ENCODE assay signal across 8 cellular contexts in the genomic region with DNA sequence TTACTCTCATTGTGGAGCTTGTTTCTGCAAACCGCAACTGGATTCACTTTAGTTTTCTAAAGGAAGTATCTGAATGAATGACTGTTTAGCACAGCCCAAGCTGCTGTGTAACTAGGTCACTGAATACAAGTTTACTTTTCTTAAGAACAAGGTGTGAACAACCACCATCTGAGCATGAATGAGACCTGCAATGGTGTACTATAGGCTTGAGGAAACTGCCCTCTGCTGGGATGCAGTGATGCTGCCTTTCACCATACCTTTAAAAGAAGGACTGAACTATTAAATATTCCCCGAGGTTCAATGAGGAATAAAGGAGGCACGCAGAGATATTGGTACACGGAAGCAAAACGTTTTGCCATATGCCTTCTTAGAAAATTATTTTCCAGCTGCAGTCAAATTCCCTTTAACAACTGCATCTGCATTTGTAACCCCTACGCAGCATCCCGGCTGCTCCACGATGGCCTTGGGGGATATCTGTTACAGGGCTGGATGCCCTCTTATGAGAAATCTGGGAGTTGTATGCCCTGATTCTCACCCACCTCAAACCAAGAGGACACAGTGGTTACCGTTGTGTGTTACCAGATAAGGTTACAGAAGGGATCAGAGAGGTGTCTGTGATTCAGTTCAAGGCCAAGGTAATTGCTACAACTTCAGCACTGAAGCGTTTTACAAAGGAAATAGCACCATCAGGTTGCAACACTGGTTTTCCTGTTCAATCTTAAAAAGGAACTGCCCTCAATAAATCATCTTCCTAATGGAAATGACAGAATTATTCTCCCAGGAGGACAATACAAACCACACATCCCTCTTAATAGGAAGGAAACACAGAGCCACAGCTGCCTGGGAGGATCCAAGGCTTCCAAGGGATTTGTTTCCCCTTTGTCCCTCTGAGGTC.
A peak's percentile ranks its signal among the peaks of the same experiment; 100 is the strongest.
DNase-seq lines count a peak whose midpoint lies in the region; TF ChIP-seq lines count a peak whose summit lies in the region.

No MANE protein-coding gene starts in this region.

- H3K27me3 ChIP-seq in osteoblast (ENCODE audit: insufficient read depth, low read length) (no peaks in the 10 kb centered on the region), neuronal stem cell (ENCODE audit: control insufficient read depth in 3 of 3, insufficient read depth in 3 of 3, low read depth in 1 of 3, low read length in 3 of 3) (no peaks in the 10 kb centered on the region)

- H3K4me3 ChIP-seq in GM12865 (ENCODE audit: low read depth, low read length) (no peak overlapping the region), epithelial cell of proximal tubule (ENCODE audit: low read depth, low read length) (no peak overlapping the region), osteoblast (ENCODE audit: insufficient read depth, low read length) (no peak overlapping the region), neuronal stem cell (ENCODE audit: low read length in 2 of 2) (no peak overlapping the region)

- H2BK15ac ChIP-seq in neuronal stem cell (ENCODE audit: low read length): no peak overlapping the region

- no peak overlapping the region for H3K27ac Mint-ChIP-seq in activated naive CD4-positive, alpha-beta T cell treated with anti-CD3 and anti-CD28 coated beads, Interleukin-2, amount 10 ng/mL, durations not matched to agents 7 days and 5 days

- no peaks in the 10 kb centered on the region for H3K4me1 Mint-ChIP-seq in activated naive CD4-positive, alpha-beta T cell treated with anti-CD3 and anti-CD28 coated beads, Interleukin-2, amount 10 ng/mL, durations not matched to agents 7 days and 5 days

- no peak overlapping the region for H4K8ac ChIP-seq in neuronal stem cell (ENCODE audit: low read depth, low read length)

- H3K4me3 Mint-ChIP-seq in activated naive CD4-positive, alpha-beta T cell treated with anti-CD3 and anti-CD28 coated beads, Interleukin-2, amount 10 ng/mL, durations not matched to agents 7 days and 5 days: no peak overlapping the region

- H3K4me2 ChIP-seq in osteoblast (ENCODE audit: insufficient read depth, low read length): peak overlapping the region; percentile 20
- H3K4me2 ChIP-seq in neuronal stem cell (ENCODE audit: insufficient read depth, low read length, poor library complexity, severe bottlenecking): no peak overlapping the region

- DNase-seq in GM12865 (ENCODE audit: low read depth) (peak; percentile 54), NAMALWA (ENCODE audit: low spot score) (peak; percentile 45), epithelial cell of proximal tubule (ENCODE audit: low read depth) (peak; percentile 6), osteoblast (ENCODE audit: insufficient read length, low spot score, missing footprints) (peak; percentile 37), NCI-H1694 treated with DMSO at 0.1 percent for 48 hours (lab: John Stamatoyannopoulos, UW) (no peak), RWPE1 (ENCODE audit: low spot score) (no peak), neuronal stem cell (ENCODE audit: low spot score) (no peak)
- DNase-seq in activated naive CD4-positive, alpha-beta T cell treated with anti-CD3 and anti-CD28 coated beads, Interleukin-2, amount 10 ng/mL, durations not matched to agents 7 days and 5 days: no peak

- TF ChIP-seq CTCF in GM12865 (IDR thresholded peaks at IDR 0.05; ENCODE audit: insufficient read depth, low read depth, low read length, missing control alignments) (peak; percentile 40), epithelial cell of proximal tubule (conservative IDR thresholded peaks at IDR 0.05; ENCODE audit: low read depth, low read length) (peak; percentile 70), osteoblast (IDR thresholded peaks at IDR 0.05; ENCODE audit: extremely low read depth, low read depth, low read length) (peak; percentile 73), RWPE1 (conservative IDR thresholded peaks at IDR 0.05; ENCODE audit: low read depth) (no peak)

- no peak overlapping the region for H2BK120ac ChIP-seq in neuronal stem cell (ENCODE audit: low read depth, low read length)

- H3K18ac ChIP-seq in neuronal stem cell (ENCODE audit: low read length): no peak overlapping the region

- H2BK5ac ChIP-seq in neuronal stem cell (ENCODE audit: low read length): no peak overlapping the region

- no peaks in the 10 kb centered on the region for H3K36me3 Mint-ChIP-seq in activated naive CD4-positive, alpha-beta T cell treated with anti-CD3 and anti-CD28 coated beads, Interleukin-2, amount 10 ng/mL, durations not matched to agents 7 days and 5 days

- no peaks in the 10 kb centered on the region for H3K79me1 ChIP-seq in neuronal stem cell (ENCODE audit: low read depth, low read length)

- H4K91ac ChIP-seq in neuronal stem cell (ENCODE audit: low read depth, low read length, poor library complexity): no peak overlapping the region

- peak overlapping the region; percentile 72 for H2AFZ ChIP-seq in osteoblast (ENCODE audit: low read length)
- H2AFZ ChIP-seq in neuronal stem cell (ENCODE audit: low read length): no peak overlapping the region

- H3K27ac ChIP-seq in osteoblast (ENCODE audit: low read depth, low read length) (peak overlapping the region; percentile 53), RWPE1 (no peak overlapping the region), neuronal stem cell (replicated peaks; ENCODE audit: low read length) (no peak overlapping the region)

- POLR2A ChIA-PET in RWPE1 (lab: Yijun Ruan, JAX; ENCODE audit: low non-redundant PET): no interaction called here

- WGBS in neuronal stem cell (ENCODE audit: extremely low coverage in 2 of 2, insufficient read length in 2 of 2, insufficient replicate concordance in 1 of 2), 2 donors: no CpG with 5 or more reads among the region's 10 CpGs

- H4K20me1 ChIP-seq in osteoblast (ENCODE audit: insufficient read depth, low read length): no peaks in the 10 kb centered on the region

- no peak overlapping the region for H3K14ac ChIP-seq in neuronal stem cell (ENCODE audit: low read length)

- H3K9me3 ChIP-seq in osteoblast (ENCODE audit: low read depth, low read length) (no peaks in the 10 kb centered on the region), neuronal stem cell (replicated peaks in 1 of 2; ENCODE audit: control insufficient read depth in 2 of 2, insufficient read depth in 1 of 2, low read depth in 1 of 2, low read length in 2 of 2) (no peaks in the 10 kb centered on the region)

- peaks cover 21% of the 10 kb centered on the region for H3K4me1 ChIP-seq in osteoblast (ENCODE audit: insufficient read depth, low read length)
- no peaks in the 10 kb centered on the region for H3K4me1 ChIP-seq in neuronal stem cell (ENCODE audit: control insufficient read depth in 2 of 2, insufficient read depth in 1 of 2, low read depth in 1 of 2, low read length in 2 of 2)

- H3K9ac ChIP-seq in neuronal stem cell (ENCODE audit: low read depth, low read length, poor library complexity): no peak overlapping the region

- CTCF ChIA-PET in RWPE1 (lab: Yijun Ruan, JAX): interaction anchor here (0.9 kb wide), 1 partner anchor 223 kb away, joined by 6 read pairs; no protein-coding TSS in a partner anchor
- CTCF ChIA-PET in activated naive CD4-positive, alpha-beta T cell treated with anti-CD3 and anti-CD28 coated beads, Interleukin-2, amount 10 ng/mL, durations not matched to agents 7 days and 5 days (lab: Charles Lee): interaction anchor here (1.3 to 1.7 kb wide), 2 partner anchors 55 to 223 kb away, joined by 4 to 8 read pairs; no protein-coding TSS in a partner anchor

- H2AK5ac ChIP-seq in neuronal stem cell (ENCODE audit: low read depth, low read length): no peak overlapping the region

- H3K4ac ChIP-seq in neuronal stem cell (ENCODE audit: low read length): no peak overlapping the region

- H2BK12ac ChIP-seq in neuronal stem cell (ENCODE audit: low read length): no peak overlapping the region

- H3K79me2 ChIP-seq in osteoblast (ENCODE audit: insufficient read depth, low read length): no peaks in the 10 kb centered on the region

- no peak overlapping the region for H3K23ac ChIP-seq in neuronal stem cell (ENCODE audit: low read depth, low read length, poor library complexity)

- H3K27me3 Mint-ChIP-seq in activated naive CD4-positive, alpha-beta T cell treated with anti-CD3 and anti-CD28 coated beads, Interleukin-2, amount 10 ng/mL, durations not matched to agents 7 days and 5 days: no peaks in the 10 kb centered on the region

- no peaks in the 10 kb centered on the region for H3K9me3 Mint-ChIP-seq in activated naive CD4-positive, alpha-beta T cell treated with anti-CD3 and anti-CD28 coated beads, Interleukin-2, amount 10 ng/mL, durations not matched to agents 7 days and 5 days

- H3K36me3 ChIP-seq in osteoblast (ENCODE audit: insufficient read depth, low read length) (no peaks in the 10 kb centered on the region), neuronal stem cell (replicated peaks in 1 of 2; ENCODE audit: control insufficient read depth in 2 of 2, insufficient read depth in 2 of 2, low read length in 2 of 2) (no peaks in the 10 kb centered on the region)

Comparison
In these comparisons a context has a peak if more than half of its experiments do, and no peak if none do; other contexts are left out.
1. DNase-seq: peak in GM12865 (single experiment), NAMALWA (single experiment), epithelial cell of proximal tubule (single experiment) and osteoblast (single experiment); none in NCI-H1694 treated with DMSO at 0.1 percent for 48 hours (single experiment), RWPE1 (single experiment), neuronal stem cell (single experiment) and activated naive CD4-positive, alpha-beta T cell treated with anti-CD3 and anti-CD28 coated beads, Interleukin-2, amount 10 ng/mL, durations not matched to agents 7 days and 5 days (single experiment).